In the genomic region with DNA sequence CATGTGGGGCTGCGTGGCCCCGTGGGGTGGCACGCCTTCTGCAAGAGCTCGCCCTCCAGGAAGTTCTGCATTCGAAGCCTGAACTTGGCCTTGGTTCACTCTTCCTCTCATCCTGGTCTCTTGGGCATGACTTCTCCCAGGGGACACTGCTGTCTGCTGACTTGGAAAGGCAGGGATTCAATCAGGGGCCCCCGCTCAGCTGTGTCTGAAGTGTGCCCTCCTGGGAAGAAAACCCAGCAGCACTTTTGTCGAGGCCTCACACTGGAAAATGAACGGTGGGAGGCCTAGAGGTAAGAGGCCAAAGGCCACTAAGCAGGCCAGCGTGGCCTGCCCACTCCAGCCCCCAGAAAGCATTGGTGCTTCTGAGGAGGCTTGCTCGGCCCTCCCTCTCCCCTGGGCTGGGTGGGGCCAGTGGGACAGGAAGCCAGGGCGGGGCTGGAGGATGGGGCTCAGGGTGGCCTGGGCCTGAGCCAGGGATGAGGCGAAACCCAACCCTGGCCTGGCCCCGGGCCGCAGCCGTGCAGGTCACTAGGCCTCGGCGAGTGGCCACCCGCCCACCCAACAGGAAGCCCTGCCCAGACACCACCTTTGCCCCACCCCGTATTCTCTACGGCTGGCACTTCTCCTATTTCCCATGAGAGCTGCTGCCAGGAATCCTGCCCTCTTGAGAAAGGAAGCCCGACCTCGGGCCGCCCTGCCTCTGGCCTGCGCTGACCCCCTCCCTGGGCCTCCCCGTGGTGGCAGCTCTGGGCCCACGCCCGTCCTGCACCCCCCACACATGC, we compare ENCODE assay signal across 8 cellular contexts.
DNase-seq lines count a peak whose midpoint lies in the region; ATAC-seq and TF ChIP-seq lines count a peak whose summit lies in the region.

No MANE protein-coding gene starts in this region.

- WGBS in hepatocyte (ENCODE audit: low lambda C conversion rate, missing lambda C conversion rate), result 82% methylated on average over 22 of the region's 27 CpGs
- 65% methylated on average over 20 of the region's 27 CpGs for WGBS in smooth muscle cell (ENCODE audit: low lambda C conversion rate)

- intact Hi-C loops in PC-9 (cut with micrococcal nuclease; ENCODE audit: unreplicated experiment), result loop anchor here (1.0 to 10.0 kb wide), 7 partner anchors 23 to 847 kb away; a partner anchor contains a TSS

- CTCF ChIA-PET in PC-9 (lab: Charles Lee), result interaction anchor here (0.7 kb wide), 1 partner anchor 1313 kb away, joined by 9 read pairs; no protein-coding TSS in a partner anchor

- H3K27me3 Mint-ChIP-seq in activated naive CD8-positive, alpha-beta T cell treated with anti-CD3 and anti-CD28 coated beads, Interleukin-2, amount 10 ng/mL, durations not matched to agents 7 days and 5 days, result no peaks in the 10 kb centered on the region

- H3K4me1 ChIP-seq in PC-9 (replicated peaks; ENCODE audit: insufficient read depth) (peaks cover 62% of the 10 kb centered on the region), hepatocyte (ENCODE audit: insufficient read depth) (peaks cover 40% of the 10 kb centered on the region), smooth muscle cell (ENCODE audit: low read depth) (peaks cover 29% of the 10 kb centered on the region)

- H3K4me2 ChIP-seq in PC-9 (peak overlapping the region; percentile 79), hepatocyte (no peak overlapping the region), smooth muscle cell (peak overlapping the region; percentile 53)

- TF ChIP-seq CTCF in GM13977 (IDR thresholded peaks at IDR 0.05; ENCODE audit: extremely low read depth, insufficient read depth, missing control alignments), result no peak
- no peak for TF ChIP-seq CTCF in PC-9 (conservative IDR thresholded peaks at IDR 0.05)
- TF ChIP-seq CTCF in hepatocyte (IDR thresholded peaks at IDR 0.05; ENCODE audit: poor library complexity), result no peak
- TF ChIP-seq CTCF in smooth muscle cell (IDR thresholded peaks at IDR 0.05; ENCODE audit: borderline replicate concordance, insufficient read depth, poor library complexity, severe bottlenecking), result no peak

- H3K4me3 Mint-ChIP-seq in activated naive CD8-positive, alpha-beta T cell treated with anti-CD3 and anti-CD28 coated beads, Interleukin-2, amount 10 ng/mL, durations not matched to agents 7 days and 5 days, result peak overlapping the region; percentile 27

- H3K4me1 Mint-ChIP-seq in activated naive CD8-positive, alpha-beta T cell treated with anti-CD3 and anti-CD28 coated beads, Interleukin-2, amount 10 ng/mL, durations not matched to agents 7 days and 5 days, result peaks cover 36% of the 10 kb centered on the region

- H2AFZ ChIP-seq in PC-9 (no peak overlapping the region), hepatocyte (no peak overlapping the region), smooth muscle cell (ENCODE audit: low read depth) (no peak overlapping the region)

- peaks cover 35% of the 10 kb centered on the region; the same call in 1 of the 2 replicates for H3F3A ChIP-seq in PC-9 (ENCODE audit: insufficient read depth, low read depth)
- H3F3A ChIP-seq in smooth muscle cell (ENCODE audit: low read depth), result peaks cover 18% of the 10 kb centered on the region

- DNase-seq in GM13977 (ENCODE audit: low spot score), result peak; percentile 80
- DNase-seq in PC-9, result peak; percentile 92 to 99
- peak; percentile 77 for DNase-seq in activated naive CD8-positive, alpha-beta T cell treated with anti-CD3 and anti-CD28 coated beads, Interleukin-2, amount 10 ng/mL, durations not matched to agents 7 days and 5 days
- DNase-seq in hepatocyte (ENCODE audit: low spot score), result peak; percentile 52
- no peak for DNase-seq in smooth muscle cell (lab: John Stamatoyannopoulos, UW; ENCODE audit: unreplicated experiment)
- DNase-seq in KBM-7, result no peak
- no peak for DNase-seq in NCI-H2081 (lab: John Stamatoyannopoulos, UW)

- H3K9me3 ChIP-seq in PC-9 (ENCODE audit: insufficient read depth, low read depth), result no peaks in the 10 kb centered on the region
- no peaks in the 10 kb centered on the region for H3K9me3 ChIP-seq in hepatocyte (ENCODE audit: low read depth)
- H3K9me3 ChIP-seq in smooth muscle cell (replicated peaks; ENCODE audit: low read depth), result no peaks in the 10 kb centered on the region

- peaks cover 48% of the 10 kb centered on the region for H3K79me2 ChIP-seq in PC-9 (ENCODE audit: low read depth)
- peaks cover 82% of the 10 kb centered on the region for H3K79me2 ChIP-seq in hepatocyte
- H3K79me2 ChIP-seq in smooth muscle cell (ENCODE audit: low read depth), result peaks cover 37% of the 10 kb centered on the region

- H3K36me3 ChIP-seq in PC-9 (ENCODE audit: low read depth) (no peaks in the 10 kb centered on the region), hepatocyte (replicated peaks; ENCODE audit: insufficient read depth, low read depth) (no peaks in the 10 kb centered on the region), smooth muscle cell (ENCODE audit: low read depth) (no peaks in the 10 kb centered on the region)

- POLR2A ChIA-PET in PC-9 (lab: Charles Lee; ENCODE audit: unreplicated experiment), result interaction anchor here (0.6 to 0.7 kb wide), 2 partner anchors 32 to 849 kb away, joined by 27 to 52 read pairs; no protein-coding TSS in a partner anchor
- POLR2A ChIA-PET in activated naive CD8-positive, alpha-beta T cell treated with anti-CD3 and anti-CD28 coated beads, Interleukin-2, amount 10 ng/mL, durations not matched to agents 7 days and 5 days (lab: Charles Lee), result interaction anchor here (1.7 to 1.8 kb wide), 2 partner anchors 10 to 12 kb away, joined by 4 to 6 read pairs; no protein-coding TSS in a partner anchor

- H3K4me3 ChIP-seq in PC-9 (peak overlapping the region; percentile 29; the same call in 1 of the 2 replicates), hepatocyte (no peak overlapping the region), smooth muscle cell (no peak overlapping the region)

- TSS peak; percentile 43 for BruUV-seq in PC-9 (replicated peaks; lab: Mats Ljungman, UMichigan)

- in situ Hi-C loops in GM13977 (cut with MboI; ENCODE audit: low pct_unique_long_range_greater_than_20kb, low sequenced_read_pairs, unreplicated experiment) (no loop called here), KBM-7 (cut with MboI; ENCODE audit: low pct_unique_long_range_greater_than_20kb, low sequenced_read_pairs) (no loop called here)

- peak overlapping the region; percentile 73 for H3K9ac ChIP-seq in smooth muscle cell (ENCODE audit: low read depth)

- H3K9me2 ChIP-seq in PC-9 (ENCODE audit: insufficient read depth) (no peaks in the 10 kb centered on the region), hepatocyte (replicated peaks; ENCODE audit: insufficient read depth) (no peaks in the 10 kb centered on the region)

- no peaks in the 10 kb centered on the region; the same call in 1 of the 2 replicates for H4K20me1 ChIP-seq in PC-9 (ENCODE audit: insufficient read depth)
- H4K20me1 ChIP-seq in hepatocyte (ENCODE audit: insufficient read depth, poor library complexity, severe bottlenecking), result peaks cover 67% of the 10 kb centered on the region
- peaks cover 10% of the 10 kb centered on the region for H4K20me1 ChIP-seq in smooth muscle cell (ENCODE audit: low read depth)

- peak overlapping the region; percentile 89 for H3K27ac Mint-ChIP-seq in activated naive CD8-positive, alpha-beta T cell treated with anti-CD3 and anti-CD28 coated beads, Interleukin-2, amount 10 ng/mL, durations not matched to agents 7 days and 5 days

- peak; percentile 67 for ATAC-seq in HG02763 (IDR thresholded peaks at IDR 0.05; ENCODE audit: unreplicated experiment)
- peak; percentile 94 for ATAC-seq in activated naive CD8-positive, alpha-beta T cell treated with anti-CD3 and anti-CD28 coated beads, Interleukin-2, amount 10 ng/mL, durations not matched to agents 7 days and 5 days (ENCODE audit: low read depth)

- no peaks in the 10 kb centered on the region for H3K9me3 Mint-ChIP-seq in activated naive CD8-positive, alpha-beta T cell treated with anti-CD3 and anti-CD28 coated beads, Interleukin-2, amount 10 ng/mL, durations not matched to agents 7 days and 5 days

- no peaks in the 10 kb centered on the region for H3K27me3 ChIP-seq in PC-9 (ENCODE audit: insufficient read depth, low read depth)
- no peaks in the 10 kb centered on the region for H3K27me3 ChIP-seq in hepatocyte
- no peaks in the 10 kb centered on the region for H3K27me3 ChIP-seq in smooth muscle cell (ENCODE audit: low read depth)

- H3K27ac ChIP-seq in PC-9, result peak overlapping the region; percentile 90
- peak overlapping the region; percentile 90 for H3K27ac ChIP-seq in hepatocyte
- peak overlapping the region; percentile 100 for H3K27ac ChIP-seq in smooth muscle cell (ENCODE audit: low read depth)

- H3K36me3 Mint-ChIP-seq in activated naive CD8-positive, alpha-beta T cell treated with anti-CD3 and anti-CD28 coated beads, Interleukin-2, amount 10 ng/mL, durations not matched to agents 7 days and 5 days, result no peaks in the 10 kb centered on the region

Comparison
In these comparisons a context has a peak if more than half of its experiments do, and no peak if none do; other contexts are left out.
1. DNase-seq: peak in GM13977 (single experiment), PC-9 (2 of 2), activated naive CD8-positive, alpha-beta T cell treated with anti-CD3 and anti-CD28 coated beads, Interleukin-2, amount 10 ng/mL, durations not matched to agents 7 days and 5 days (single experiment) and hepatocyte (single experiment); none in smooth muscle cell (single experiment), KBM-7 (single experiment) and NCI-H2081 (0 of 2).
2. Peak in every context shown above with its lines, with median percentiles within 50 percentile points of each other: H3K27ac ChIP-seq.